8 cellular contexts compared by ENCODE assay signal in the genomic region with DNA sequence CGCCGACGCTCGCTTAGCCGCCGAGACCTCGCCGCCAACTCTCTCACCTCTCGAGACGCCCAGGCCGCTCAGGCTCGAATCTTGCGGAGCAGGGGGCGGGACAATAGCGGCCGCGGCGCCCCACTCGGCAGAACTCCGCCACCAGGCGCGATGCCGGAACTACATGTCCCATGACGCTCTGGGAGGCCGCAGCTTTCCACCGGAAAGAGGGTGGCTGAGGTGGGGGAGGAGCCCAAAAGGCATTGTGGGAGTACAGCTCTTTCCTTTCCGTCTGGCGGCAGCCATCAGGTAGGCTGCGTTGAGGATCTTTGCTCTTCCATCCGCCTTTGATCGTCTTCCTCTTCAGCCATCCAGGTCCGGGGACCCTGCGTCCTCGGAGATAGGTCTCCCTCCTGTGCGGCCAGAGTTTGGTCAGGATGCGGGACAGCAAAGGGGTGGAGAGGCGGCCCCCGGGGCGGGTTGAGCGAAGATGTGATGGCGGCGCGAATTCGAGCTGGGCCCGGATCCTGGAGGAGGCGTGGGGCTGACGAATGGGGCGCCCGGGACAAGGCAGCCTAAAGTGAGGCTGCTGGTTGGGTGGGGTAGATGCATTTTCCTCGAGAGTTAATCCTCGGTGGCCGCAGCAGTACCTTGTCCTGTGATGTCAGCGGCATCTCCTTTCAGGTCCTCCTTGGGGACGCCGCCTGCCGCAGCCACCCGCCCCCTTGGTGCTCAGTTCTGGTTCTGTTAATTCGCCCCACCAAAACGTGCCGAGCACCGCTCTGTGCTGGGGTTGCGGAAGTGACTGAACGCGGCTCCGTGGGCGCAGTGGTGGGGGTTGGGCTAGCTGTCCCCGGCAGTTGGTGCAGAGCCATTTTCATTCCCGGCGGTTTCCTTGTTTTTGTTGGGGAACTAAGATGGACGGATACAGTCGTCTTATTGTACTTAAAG. TPM values are rescaled to one million over a fixed set of nuclear protein-coding genes. Genes with fewer than 3 reads are reported as not detected.
DNase-seq lines count a peak whose midpoint lies in the region; ATAC-seq and TF ChIP-seq lines count a peak whose summit lies in the region.

A gene (minus strand): TSS at position 105 of the 930 bp plus-strand sequence. CDS start 6,086 bp downstream, outside the sequence.
A gene (plus strand): TSS at position 247 of the 930 bp plus-strand sequence. CDS start 728 bp downstream, outside the sequence.

- H3K4me3 ChIP-seq in liver (ENCODE audit: low read depth in 1 of 3, low read length in 3 of 3) = peak within 1 kb of the TSS; percentile 95

- no peaks in the 10 kb centered on the region for H3K27me3 ChIP-seq in liver (ENCODE audit: control insufficient read depth in 4 of 4, insufficient read depth in 4 of 4, low read length in 3 of 4)

- peaks cover 0 to 37% (median 28%) of the 10 kb centered on the region in 4 donors for H3K4me1 ChIP-seq in liver (ENCODE audit: control insufficient read depth in 4 of 4, insufficient read depth in 4 of 4, low read length in 3 of 4)

- H3K27ac ChIP-seq in C4-2B (peak within 1 kb of the TSS; percentile 98), liver (ENCODE audit: low read depth in 1 of 2, low read length in 2 of 2) (peak within 1 kb of the TSS; percentile 88 to 96)

- H3K9ac ChIP-seq in liver (ENCODE audit: low read depth in 1 of 2, low read length in 2 of 2) = peak within 1 kb of the TSS; percentile 94 to 97

- peaks cover 0 to 14% (median 9%) of the 10 kb centered on the region in 4 donors for H3K36me3 ChIP-seq in liver (ENCODE audit: control insufficient read depth in 4 of 4, insufficient read depth in 3 of 4, low read depth in 1 of 4, low read length in 3 of 4)

- peak; percentile 96 for DNase-seq in NCI-H69 (lab: John Stamatoyannopoulos, UW)
- peak; percentile 87 to 97 for DNase-seq in activated CD4-positive, alpha-beta T cell treated with anti-CD3 and anti-CD28 coated beads, Interleukin-2, amount 50 U/mL, for 24 hours (ENCODE audit: low read depth in 1 of 2, low spot score in 1 of 2)
- DNase-seq in dermis blood vessel endothelial cell = peak; percentile 98
- peak; percentile 97 for DNase-seq in stimulated activated CD4-positive, alpha-beta T cell treated with anti-CD3 and anti-CD28 coated beads, Interleukin-4, amount 100 ng/mL, for 24 hours

- ATAC-seq in GM19328 (IDR thresholded peaks at IDR 0.05; ENCODE audit: unreplicated experiment) (peak; percentile 93), HG03520 (IDR thresholded peaks at IDR 0.05; ENCODE audit: unreplicated experiment) (peak; percentile 94)

- TF ChIP-seq CTCF in C4-2B (conservative IDR thresholded peaks at IDR 0.05) (peak; percentile 2; the same call in 1 of the 2 replicates), liver (IDR thresholded peaks at IDR 0.05; ENCODE audit: low read depth, low read length, missing input control) (peak; percentile 52)

- WGBS in liver = under 1% methylated on average over 71 of the region's 71 CpGs

- peak; percentile 48 to 55 for TF ChIP-seq RAD21 in liver (IDR thresholded peaks at IDR 0.05)

- H3K9me3 ChIP-seq in liver (ENCODE audit: control insufficient read depth in 4 of 4, low read length in 3 of 4) = no peaks in the 10 kb centered on the region

TF ChIP-seq in liver, 16 proteins besides CTCF, POLR2A, EP300 and RAD21:
- TF ChIP-seq FOXA2 (IDR thresholded peaks at IDR 0.05) (no peak), SP1 (IDR thresholded peaks at IDR 0.05) (peak; percentile 70), JUND (IDR thresholded peaks at IDR 0.05) (peak in 1 of 2 donors; percentile 11), FOXA1 (IDR thresholded peaks at IDR 0.05) (no peak), YY1 (IDR thresholded peaks at IDR 0.05) (peak; percentile 95), GABPA (IDR thresholded peaks at IDR 0.05 in 1 of 2, conservative IDR thresholded peaks at IDR 0.05 in 1 of 2) (peak; percentile 69 to 92), NR2F2 (IDR thresholded peaks at IDR 0.05) (no peak), HNF4A (conservative IDR thresholded peaks at IDR 0.05) (peak in 1 of 2 donors; percentile 6), EGR1 (IDR thresholded peaks at IDR 0.05; ENCODE audit: low read depth in 2 of 2) (peak in 1 of 2 donors; percentile 42), TAF1 (conservative IDR thresholded peaks at IDR 0.05) (peak; percentile 99)
- TF ChIP-seq, protein P1, sequence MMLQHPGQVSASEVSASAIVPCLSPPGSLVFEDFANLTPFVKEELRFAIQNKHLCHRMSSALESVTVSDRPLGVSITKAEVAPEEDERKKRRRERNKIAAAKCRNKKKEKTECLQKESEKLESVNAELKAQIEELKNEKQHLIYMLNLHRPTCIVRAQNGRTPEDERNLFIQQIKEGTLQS (IDR thresholded peaks at IDR 0.05) = no peak
- TF ChIP-seq, protein P2, sequence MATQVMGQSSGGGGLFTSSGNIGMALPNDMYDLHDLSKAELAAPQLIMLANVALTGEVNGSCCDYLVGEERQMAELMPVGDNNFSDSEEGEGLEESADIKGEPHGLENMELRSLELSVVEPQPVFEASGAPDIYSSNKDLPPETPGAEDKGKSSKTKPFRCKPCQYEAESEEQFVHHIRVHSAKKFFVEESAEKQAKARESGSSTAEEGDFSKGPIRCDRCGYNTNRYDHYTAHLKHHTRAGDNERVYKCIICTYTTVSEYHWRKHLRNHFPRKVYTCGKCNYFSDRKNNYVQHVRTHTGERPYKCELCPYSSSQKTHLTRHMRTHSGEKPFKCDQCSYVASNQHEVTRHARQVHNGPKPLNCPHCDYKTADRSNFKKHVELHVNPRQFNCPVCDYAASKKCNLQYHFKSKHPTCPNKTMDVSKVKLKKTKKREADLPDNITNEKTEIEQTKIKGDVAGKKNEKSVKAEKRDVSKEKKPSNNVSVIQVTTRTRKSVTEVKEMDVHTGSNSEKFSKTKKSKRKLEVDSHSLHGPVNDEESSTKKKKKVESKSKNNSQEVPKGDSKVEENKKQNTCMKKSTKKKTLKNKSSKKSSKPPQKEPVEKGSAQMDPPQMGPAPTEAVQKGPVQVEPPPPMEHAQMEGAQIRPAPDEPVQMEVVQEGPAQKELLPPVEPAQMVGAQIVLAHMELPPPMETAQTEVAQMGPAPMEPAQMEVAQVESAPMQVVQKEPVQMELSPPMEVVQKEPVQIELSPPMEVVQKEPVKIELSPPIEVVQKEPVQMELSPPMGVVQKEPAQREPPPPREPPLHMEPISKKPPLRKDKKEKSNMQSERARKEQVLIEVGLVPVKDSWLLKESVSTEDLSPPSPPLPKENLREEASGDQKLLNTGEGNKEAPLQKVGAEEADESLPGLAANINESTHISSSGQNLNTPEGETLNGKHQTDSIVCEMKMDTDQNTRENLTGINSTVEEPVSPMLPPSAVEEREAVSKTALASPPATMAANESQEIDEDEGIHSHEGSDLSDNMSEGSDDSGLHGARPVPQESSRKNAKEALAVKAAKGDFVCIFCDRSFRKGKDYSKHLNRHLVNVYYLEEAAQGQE (IDR thresholded peaks at IDR 0.05) = peak; percentile 95
- TF ChIP-seq, protein P3, sequence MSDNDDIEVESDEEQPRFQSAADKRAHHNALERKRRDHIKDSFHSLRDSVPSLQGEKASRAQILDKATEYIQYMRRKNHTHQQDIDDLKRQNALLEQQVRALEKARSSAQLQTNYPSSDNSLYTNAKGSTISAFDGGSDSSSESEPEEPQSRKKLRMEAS (IDR thresholded peaks at IDR 0.05) = peak; percentile 67
TF ChIP-seq in liver: peak in this region for 9.

RNA-seq across cellular contexts. Expression of the first gene that starts in this region (rescaled TPM):
- total RNA-seq in dermis blood vessel endothelial cell = 6.0 and 6.8 TPM in 2 replicates
- 10 to 100 TPM in 1 of 2 donors, 1 to 10 TPM in 1; 4.6 to 12.6 TPM for total RNA-seq in liver
- polyA plus RNA-seq in liver = 10 to 100 TPM in 1 of 2 donors, 1 to 10 TPM in 1; 5.6 to 11.2 TPM

RNA-seq across cellular contexts. Expression of the second gene that starts in this region (rescaled TPM):
- total RNA-seq in dermis blood vessel endothelial cell (1,782 and 3,418 TPM in 2 replicates), liver (1,000 to 10,000 TPM in 1 of 2 donors, 100 to 1,000 TPM in 1; 867 to 1,242 TPM)
- polyA plus RNA-seq in liver = 1,000 to 10,000 TPM in 1 of 2 donors, 100 to 1,000 TPM in 1; 604 to 1,364 TPM

Comparison
In these comparisons a context has a peak if more than half of its experiments do, and no peak if none do; other contexts are left out.
1. Peak in every context shown above with its lines: DNase-seq, ATAC-seq, H3K4me3 ChIP-seq and H3K27ac ChIP-seq.